ENCODE assay signal across 14 cellular contexts in genomic region chr1:229171934-229172333, GRCh38.
DNase-seq lines count a peak whose midpoint lies in the region; ATAC-seq and TF ChIP-seq lines count a peak whose summit lies in the region.
"Had no signal": no experiment of that assay in that cellular context is flagged by ENCODE, and none has a peak within 500 bp of the region (broad histone marks: within the 10 kb centered on the region; RNA-seq: fewer than 3 reads in every experiment).

No MANE protein-coding gene starts in this region.

- H3K4me2 ChIP-seq in mesenchymal stem cell (ENCODE audit: low read length, poor library complexity, severe bottlenecking), result no peak overlapping the region

- ATAC-seq in GM18505 (IDR thresholded peaks at IDR 0.05; ENCODE audit: unreplicated experiment) (no peak), GM21390 (IDR thresholded peaks at IDR 0.05; ENCODE audit: unreplicated experiment) (no peak), HG02938 (IDR thresholded peaks at IDR 0.05; ENCODE audit: unreplicated experiment) (no peak)
- ATAC-seq: activated naive CD8-positive, alpha-beta T cell treated with anti-CD3 and anti-CD28 coated beads, Interleukin-2, amount 50 U/mL, for 24 hours had no signal

- H2AFZ ChIP-seq in mesenchymal stem cell (ENCODE audit: low read depth, low read length), result no peak overlapping the region

- peak overlapping the region; percentile 12 for H2BK5ac ChIP-seq in mesenchymal stem cell (ENCODE audit: low read depth, low read length, poor library complexity, severe bottlenecking)

- H3K18ac ChIP-seq in mesenchymal stem cell (ENCODE audit: low read depth in 1 of 2, low read length in 2 of 2), result no peak overlapping the region

- 90% methylated on average over 4 of the region's 4 CpGs for WGBS in mesenchymal stem cell

- no peak overlapping the region for H3K23ac ChIP-seq in mesenchymal stem cell (ENCODE audit: low read length in 2 of 2)

- no peaks in the 10 kb centered on the region for H3K36me3 ChIP-seq in mesenchymal stem cell (ENCODE audit: control insufficient read depth in 1 of 2, insufficient read depth in 2 of 2, low read depth in 1 of 2, low read length in 2 of 2)

- no peaks in the 10 kb centered on the region for H3K79me1 ChIP-seq in mesenchymal stem cell (replicated peaks; ENCODE audit: low read length, poor library complexity, severe bottlenecking)

- H2BK15ac ChIP-seq in mesenchymal stem cell (ENCODE audit: low read depth, poor library complexity, severe bottlenecking), result no peak overlapping the region

- TF ChIP-seq POLR2A in GM18505 (IDR thresholded peaks at IDR 0.05; ENCODE audit: borderline replicate concordance, extremely low read depth, insufficient read depth, insufficient read length), result no peak

- H3K4me3 ChIP-seq in mesenchymal stem cell (ENCODE audit: insufficient read depth in 1 of 2, low read depth in 1 of 2, low read length in 2 of 2), result no peak overlapping the region

- no peak overlapping the region for H3K27ac ChIP-seq in mesenchymal stem cell (ENCODE audit: low read length, poor library complexity, severe bottlenecking)

- no peaks in the 10 kb centered on the region for H3K9me3 ChIP-seq in mesenchymal stem cell (ENCODE audit: control insufficient read depth, low read length)

- no peaks in the 10 kb centered on the region for H3K4me1 ChIP-seq in mesenchymal stem cell (ENCODE audit: control insufficient read depth, insufficient read depth, low read depth, low read length)

- no peak overlapping the region for H3K4ac ChIP-seq in mesenchymal stem cell (ENCODE audit: low read depth in 1 of 2, low read length in 2 of 2)

- H2BK12ac ChIP-seq in mesenchymal stem cell (ENCODE audit: low read length in 2 of 2), result no peak overlapping the region

- H3K9ac ChIP-seq in mesenchymal stem cell (ENCODE audit: low read length), result no peak overlapping the region

- no peak overlapping the region for H2BK120ac ChIP-seq in mesenchymal stem cell (ENCODE audit: low read depth, low read length)

- DNase-seq in DMS153 treated with DMSO at 0.1 percent for 48 hours (lab: John Stamatoyannopoulos, UW; ENCODE audit: unreplicated experiment) (peak; percentile 96), NCI-H146 (lab: John Stamatoyannopoulos, UW) (peak; percentile 77), NCI-H748 treated with DMSO at 0.1 percent for 48 hours (lab: John Stamatoyannopoulos, UW) (peak; percentile 76), mesenchymal stem cell (no peak)
- no peak for DNase-seq in activated T-cell treated with anti-CD3 and anti-CD28 coated beads, Interleukin-2, amount 50 U/mL, for 1 hour
- DNase-seq: activated CD8-positive, alpha-beta memory T cell treated with anti-CD3 and anti-CD28 coated beads, Interleukin-2, amount 50 U/mL, for 48 hours; activated naive CD8-positive, alpha-beta T cell treated with anti-CD3 and anti-CD28 coated beads, Interleukin-2, amount 50 U/mL, for 24 hours; islet precursor cell; MV-4-11; OCI-M1; SW 1271 had no signal

- no peak overlapping the region for H2AK5ac ChIP-seq in mesenchymal stem cell (ENCODE audit: low read length, severe bottlenecking)

- no peak overlapping the region for H3K14ac ChIP-seq in mesenchymal stem cell (ENCODE audit: low read length in 2 of 2)

- no peak overlapping the region for H4K8ac ChIP-seq in mesenchymal stem cell (ENCODE audit: low read length)

- peaks cover 11 to 19% of the 10 kb centered on the region in 2 experiments for H3K27me3 ChIP-seq in mesenchymal stem cell (ENCODE audit: control insufficient read depth in 1 of 2, insufficient read depth in 1 of 2, low read length in 2 of 2)

- H4K91ac ChIP-seq in mesenchymal stem cell (ENCODE audit: low read length), result no peak overlapping the region

Comparison
In these comparisons a context has a peak if more than half of its experiments do, and no peak if none do; other contexts are left out.
1. DNase-seq: peak in DMS153 treated with DMSO at 0.1 percent for 48 hours (single experiment), NCI-H146 (single experiment) and NCI-H748 treated with DMSO at 0.1 percent for 48 hours (single experiment); none in mesenchymal stem cell (single experiment) and activated T-cell treated with anti-CD3 and anti-CD28 coated beads, Interleukin-2, amount 50 U/mL, for 1 hour (single experiment).